In genomic region chr9:96417610-96418073, GRCh38 we compare ENCODE assay signal across 8 cellular contexts. TPM values are rescaled to one million over a fixed set of nuclear protein-coding genes. Genes with fewer than 3 reads are reported as not detected.
DNase-seq lines count a peak whose midpoint lies in the region; ATAC-seq and TF ChIP-seq lines count a peak whose summit lies in the region.

No MANE protein-coding gene starts in this region.

- no TSS peak for BruUV-seq in mammary epithelial cell (replicated peaks; lab: Mats Ljungman, UMichigan)

- H3K4me1 ChIP-seq in OCI-LY1 (ENCODE audit: insufficient read depth, low read length, severe bottlenecking) (peaks cover 57% of the 10 kb centered on the region), mammary epithelial cell (ENCODE audit: insufficient read depth, low read length) (peaks cover 14% of the 10 kb centered on the region), lower lobe of right lung (peaks cover 35% of the 10 kb centered on the region), thoracic aorta (ENCODE audit: control insufficient read depth in 1 of 2, low read depth in 2 of 2) (peaks cover 24 to 29% of the 10 kb centered on the region in 2 donors)

- no peaks in the 10 kb centered on the region for H3K9me2 ChIP-seq in OCI-LY1 (ENCODE audit: low read depth, low read length)

- H3F3A ChIP-seq in OCI-LY1 (ENCODE audit: insufficient read depth, low read length), result peaks cover 4% of the 10 kb centered on the region; the same call in 1 of the 2 replicates

- H3K79me2 ChIP-seq in OCI-LY1 (ENCODE audit: insufficient read depth, low read length) (peaks cover 43% of the 10 kb centered on the region), mammary epithelial cell (ENCODE audit: insufficient read depth, low read length) (peaks cover 40% of the 10 kb centered on the region)

- H3K36me3 ChIP-seq in OCI-LY1 (ENCODE audit: insufficient read depth, low read length) (peaks cover 14% of the 10 kb centered on the region), mammary epithelial cell (ENCODE audit: insufficient read depth, low read length) (no peaks in the 10 kb centered on the region), lower lobe of right lung (no peaks in the 10 kb centered on the region), thoracic aorta (no peaks in the 10 kb centered on the region)

- WGBS in mammary epithelial cell (ENCODE audit: low coverage, missing lambda C conversion rate), result 60% methylated on average over 1 of the region's 65 CpGs

- DNase-seq in mammary epithelial cell (no peak), lower lobe of right lung (peak; percentile 65), thoracic aorta (ENCODE audit: low spot score) (no peak), cerebellum (ENCODE audit: low spot score) (no peak)

- H2AFZ ChIP-seq in OCI-LY1 (ENCODE audit: low read length) (no peak overlapping the region), mammary epithelial cell (ENCODE audit: low read depth, low read length) (peak overlapping the region; percentile 72)

- H3K27me3 ChIP-seq in OCI-LY1 (ENCODE audit: insufficient read depth, low read length) (no peaks in the 10 kb centered on the region), mammary epithelial cell (ENCODE audit: insufficient read depth, low read length) (no peaks in the 10 kb centered on the region), lower lobe of right lung (ENCODE audit: low read depth) (no peaks in the 10 kb centered on the region), thoracic aorta (replicated peaks; ENCODE audit: insufficient read depth) (no peaks in the 10 kb centered on the region)

- ATAC-seq in GM21723 (IDR thresholded peaks at IDR 0.05; ENCODE audit: unreplicated experiment), result peak; percentile 0
- ATAC-seq in lower lobe of right lung, result peak in 1 of 2 donors; percentile 0
- no peak for ATAC-seq in thoracic aorta (ENCODE audit: insufficient number of reproducible peaks, low FRiP score, low read depth)
- ATAC-seq in HG02870 (IDR thresholded peaks at IDR 0.05; ENCODE audit: unreplicated experiment), result no peak
- ATAC-seq in GM21825 (IDR thresholded peaks at IDR 0.05; ENCODE audit: unreplicated experiment), result no peak

- H3K4me2 ChIP-seq in OCI-LY1 (ENCODE audit: low read length) (peak overlapping the region; percentile 81), mammary epithelial cell (ENCODE audit: insufficient read depth, low read depth, low read length) (peak overlapping the region; percentile 97)

- H3K9ac ChIP-seq in OCI-LY1 (ENCODE audit: low read length), result peak overlapping the region; percentile 99
- H3K9ac ChIP-seq in mammary epithelial cell (ENCODE audit: insufficient read depth, low read length), result peak overlapping the region; percentile 87

- H4K20me1 ChIP-seq in OCI-LY1 (ENCODE audit: insufficient read depth, low read length) (no peaks in the 10 kb centered on the region), mammary epithelial cell (ENCODE audit: insufficient read depth, low read length) (no peaks in the 10 kb centered on the region)

- intact Hi-C loops in mammary epithelial cell (cut with micrococcal nuclease) (loop anchor here (1.0 to 10.0 kb wide), 6 partner anchors 33 to 910 kb away; partner anchors contain the start of genes HABP4, PRXL2C and SLC35D2), lower lobe of right lung (cut with DNase I) (no loop called here)

- in situ Hi-C loops in mammary epithelial cell (cut with MboI; ENCODE audit: low sequenced_read_pairs in 2 of 2), result no loop called here

- H3K27ac ChIP-seq in OCI-LY1 (ENCODE audit: low read depth, low read length, poor library complexity, severe bottlenecking), result peak overlapping the region; percentile 94
- H3K27ac ChIP-seq in mammary epithelial cell (ENCODE audit: insufficient read depth, low read depth, low read length), result peak overlapping the region; percentile 83
- H3K27ac ChIP-seq in lower lobe of right lung, result peak overlapping the region; percentile 99
- H3K27ac ChIP-seq in thoracic aorta, result peak overlapping the region; percentile 92 to 100

- CTCF ChIA-PET in mammary epithelial cell (lab: Charles Lee; ENCODE audit: low non-redundant PET), result no interaction called here

- no peak for TF ChIP-seq CTCF in OCI-LY1 (IDR thresholded peaks at IDR 0.05; ENCODE audit: low read length)
- TF ChIP-seq CTCF in mammary epithelial cell (conservative IDR thresholded peaks at IDR 0.05 in 1 of 2, IDR thresholded peaks at IDR 0.05 in 1 of 2; ENCODE audit: extremely low read depth in 1 of 2, insufficient read depth in 1 of 2, low read depth in 1 of 2, low read length in 2 of 2), result no peak
- TF ChIP-seq CTCF in lower lobe of right lung (IDR thresholded peaks at IDR 0.05), result no peak
- no peak for TF ChIP-seq CTCF in thoracic aorta (IDR thresholded peaks at IDR 0.05)

- no peaks in the 10 kb centered on the region for H3K9me3 ChIP-seq in OCI-LY1 (ENCODE audit: low read length)
- H3K9me3 ChIP-seq in mammary epithelial cell (replicated peaks; ENCODE audit: insufficient read depth, low read length), result no peaks in the 10 kb centered on the region
- H3K9me3 ChIP-seq in lower lobe of right lung, result no peaks in the 10 kb centered on the region
- no peaks in the 10 kb centered on the region for H3K9me3 ChIP-seq in thoracic aorta

- H3K4me3 ChIP-seq in OCI-LY1 (ENCODE audit: low read depth, low read length, poor library complexity, severe bottlenecking) (peak overlapping the region; percentile 95), mammary epithelial cell (replicated peaks in 1 of 3; ENCODE audit: insufficient read depth in 1 of 3, low read depth in 2 of 3, low read length in 3 of 3) (peak overlapping the region; percentile 62 to 95 (median 63)), lower lobe of right lung (peak overlapping the region; percentile 94), thoracic aorta (peak overlapping the region; percentile 99)

- dilution Hi-C loops in mammary epithelial cell (cut with HindIII; ENCODE audit: low sequenced_read_pairs), result no loop called here

RNA-seq across cellular contexts. Expression of gene ZNF367, which starts 0.5 kb away (rescaled TPM):
- total RNA-seq in mammary epithelial cell, result 1 to 10 TPM; 1.5 to 7.9 TPM
- 4.2 TPM for polyA plus RNA-seq in mammary epithelial cell
- 4.9 TPM for polyA minus RNA-seq in mammary epithelial cell
- total RNA-seq in lower lobe of right lung, result 1.1 TPM
- total RNA-seq in thoracic aorta, result 1 to 10 TPM; 1.3 to 2.6 TPM
- total RNA-seq in cerebellum, result 8.3 TPM

RNA-seq across cellular contexts. Expression of gene HABP4, which starts 32.3 kb away (rescaled TPM):
- total RNA-seq in mammary epithelial cell (1 to 10 TPM; 7.7 to 9.6 TPM), lower lobe of right lung (9.8 TPM), thoracic aorta (10 to 100 TPM; 50.0 to 74.2 TPM), cerebellum (7.2 TPM)
- polyA plus RNA-seq in mammary epithelial cell, result 4.8 TPM
- polyA minus RNA-seq in mammary epithelial cell, result 1.2 TPM

RNA-seq across cellular contexts. Expression of gene SLC35D2, which starts 34.1 kb away (rescaled TPM):
- total RNA-seq in mammary epithelial cell (10 to 100 TPM; 16.7 to 20.9 TPM), lower lobe of right lung (32.4 TPM), thoracic aorta (10 to 100 TPM; 15.0 to 44.0 TPM), cerebellum (2.8 TPM)
- 13.1 TPM for polyA plus RNA-seq in mammary epithelial cell
- polyA minus RNA-seq in mammary epithelial cell, result 47.4 TPM
